In genomic region chr5:34838785-34839714, GRCh38 we compare ENCODE assay signal across 1 cellular context.
TF ChIP-seq lines count a peak whose summit lies in the region.

Gene TTC23L (plus strand): TSS chr5:34839164. CDS start chr5:34840672, 1,508 bp downstream.

TF ChIP-seq in HepG2, 621 proteins besides CTCF, POLR2A, EP300 and RAD21 (continued from another document and continues in another):
- TF ChIP-seq POGK (CRISPR knock-in tag; conservative IDR thresholded peaks at IDR 0.05) (no peak), KLF11 (CRISPR knock-in tag; IDR thresholded peaks at IDR 0.05) (no peak), ZNF546 (CRISPR knock-in tag; conservative IDR thresholded peaks at IDR 0.05) (no peak), ZNF253 (CRISPR knock-in tag; IDR thresholded peaks at IDR 0.05; ENCODE audit: borderline replicate concordance) (no peak), FOXO4 (CRISPR knock-in tag; conservative IDR thresholded peaks at IDR 0.05) (no peak), HOXA5 (CRISPR knock-in tag; IDR thresholded peaks at IDR 0.05) (peak; percentile 91), RBFOX2 (IDR thresholded peaks at IDR 0.05; ENCODE audit: low read depth, low read length) (peak; percentile 89), ZNF230 (CRISPR knock-in tag; IDR thresholded peaks at IDR 0.05) (peak; percentile 71), ZNF337 (CRISPR knock-in tag; IDR thresholded peaks at IDR 0.05; ENCODE audit: borderline replicate concordance, low read depth) (peak; percentile 78; the same call in 1 of the 2 replicates), TEAD3 (CRISPR knock-in tag; optimal IDR thresholded peaks at IDR 0.05; ENCODE audit: borderline replicate concordance) (peak; percentile 44), ZNF75D (CRISPR knock-in tag; IDR thresholded peaks at IDR 0.05; ENCODE audit: borderline replicate concordance) (no peak), FOXA3 (CRISPR knock-in tag; IDR thresholded peaks at IDR 0.05) (peak; percentile 60), RBAK (CRISPR knock-in tag; IDR thresholded peaks at IDR 0.05) (no peak), IRX3 (CRISPR knock-in tag; IDR thresholded peaks at IDR 0.05; ENCODE audit: borderline replicate concordance, low read depth) (no peak), ZNF816 (CRISPR knock-in tag; IDR thresholded peaks at IDR 0.05; ENCODE audit: borderline replicate concordance) (peak; percentile 82), ZBTB21 (CRISPR knock-in tag; IDR thresholded peaks at IDR 0.05) (no peak), ZNF691 (CRISPR knock-in tag; IDR thresholded peaks at IDR 0.05; ENCODE audit: borderline replicate concordance, low read depth) (no peak), ZNF343 (CRISPR knock-in tag; IDR thresholded peaks at IDR 0.05) (peak; percentile 98), TFDP2 (CRISPR knock-in tag; IDR thresholded peaks at IDR 0.05) (peak; percentile 86), SRSF4 (IDR thresholded peaks at IDR 0.05; ENCODE audit: low read depth, low read length, poor library complexity, severe bottlenecking) (no peak), ARNT2 (CRISPR knock-in tag; IDR thresholded peaks at IDR 0.05; ENCODE audit: low read depth) (no peak; the same call in 1 of the 2 replicates), ZNF644 (CRISPR knock-in tag; IDR thresholded peaks at IDR 0.05; ENCODE audit: low read depth) (no peak), STAG1 (CRISPR knock-in tag; IDR thresholded peaks at IDR 0.05) (peak; percentile 27; the same call in 1 of the 2 replicates), ZNF746 (CRISPR knock-in tag; IDR thresholded peaks at IDR 0.05) (no peak), ZEB1 (IDR thresholded peaks at IDR 0.05; ENCODE audit: insufficient replicate concordance, low read depth) (peak; percentile 86), ZNF800 (CRISPR knock-in tag; IDR thresholded peaks at IDR 0.05) (peak; percentile 97), ZNF567 (CRISPR knock-in tag; IDR thresholded peaks at IDR 0.05; ENCODE audit: borderline replicate concordance) (peak; percentile 91; the same call in 1 of the 2 replicates), ZNF720 (CRISPR knock-in tag; IDR thresholded peaks at IDR 0.05) (no peak), SUZ12 (IDR thresholded peaks at IDR 0.05; ENCODE audit: low read depth, low read length) (no peak), PITX1 (CRISPR knock-in tag; IDR thresholded peaks at IDR 0.05) (peak; percentile 76), GMEB2 (CRISPR knock-in tag; IDR thresholded peaks at IDR 0.05; ENCODE audit: low read depth) (peak; percentile 60; the same call in 1 of the 2 replicates), GFI1 (CRISPR knock-in tag; IDR thresholded peaks at IDR 0.05; ENCODE audit: borderline replicate concordance) (peak; percentile 17; the same call in 1 of the 2 replicates), CCAR2 (optimal IDR thresholded peaks at IDR 0.05; ENCODE audit: low read depth, low read length) (no peak), BRCA1 (CRISPR knock-in tag; IDR thresholded peaks at IDR 0.05) (peak; percentile 93), ZNF609 (CRISPR knock-in tag; IDR thresholded peaks at IDR 0.05; ENCODE audit: borderline replicate concordance) (peak; percentile 80), ZNF580 (CRISPR knock-in tag; IDR thresholded peaks at IDR 0.05; ENCODE audit: borderline replicate concordance, low read depth) (no peak), MAX (IDR thresholded peaks at IDR 0.05) (peak; percentile 92), ZNF557 (CRISPR knock-in tag; IDR thresholded peaks at IDR 0.05) (0 out of 2 replicates have a peak, but pooled peaks have one; percentile 58), ZNF782 (CRISPR knock-in tag; IDR thresholded peaks at IDR 0.05; ENCODE audit: borderline replicate concordance) (peak; percentile 91; the same call in 1 of the 2 replicates), ZNF225 (CRISPR knock-in tag; IDR thresholded peaks at IDR 0.05) (peak; percentile 80; the same call in 1 of the 2 replicates), ZNF549 (CRISPR knock-in tag; IDR thresholded peaks at IDR 0.05) (no peak; the same call in 1 of the 2 replicates), YEATS2 (CRISPR knock-in tag; IDR thresholded peaks at IDR 0.05; ENCODE audit: borderline replicate concordance) (peak; percentile 91), TMF1 (CRISPR knock-in tag; IDR thresholded peaks at IDR 0.05; ENCODE audit: low read depth) (0 out of 2 replicates have a peak, but pooled peaks have one; percentile 70), MTA3 (CRISPR knock-in tag; IDR thresholded peaks at IDR 0.05) (no peak), FOXK2 (IDR thresholded peaks at IDR 0.05) (peak; percentile 74; the same call in 1 of the 2 replicates), SMAD1 (CRISPR knock-in tag; IDR thresholded peaks at IDR 0.05; ENCODE audit: borderline replicate concordance, low read depth) (peak; percentile 86), NFE2L2 (IDR thresholded peaks at IDR 0.05; ENCODE audit: low read length) (no peak), NR3C1 (CRISPR knock-in tag; IDR thresholded peaks at IDR 0.05) (no peak), ZNF34 (CRISPR knock-in tag; IDR thresholded peaks at IDR 0.05; ENCODE audit: borderline replicate concordance) (0 out of 2 replicates have a peak, but pooled peaks have one; percentile 36), ZNF672 (CRISPR knock-in tag; IDR thresholded peaks at IDR 0.05) (no peak), ZFP90 (CRISPR knock-in tag; IDR thresholded peaks at IDR 0.05; ENCODE audit: borderline replicate concordance) (peak; percentile 96), ZBTB1 (CRISPR knock-in tag; IDR thresholded peaks at IDR 0.05; ENCODE audit: borderline replicate concordance) (no peak), ZSCAN30 (CRISPR knock-in tag; IDR thresholded peaks at IDR 0.05) (no peak), FUBP1 (CRISPR knock-in tag; IDR thresholded peaks at IDR 0.05; ENCODE audit: borderline replicate concordance) (no peak)
